8 cellular contexts compared by ENCODE assay signal in genomic region chr19:43503501-43504425, GRCh38. TPM values are rescaled to one million over a fixed set of nuclear protein-coding genes. Genes with fewer than 3 reads are reported as not detected.
DNase-seq lines count a peak whose midpoint lies in the region; ATAC-seq and TF ChIP-seq lines count a peak whose summit lies in the region.

No MANE protein-coding gene starts in this region.

- H3K4me1 ChIP-seq in CD8-positive, alpha-beta memory T cell (ENCODE audit: insufficient read depth, low read length), result peaks cover 17% of the 10 kb centered on the region
- H3K4me1 ChIP-seq in endocrine pancreas (ENCODE audit: control insufficient read depth, insufficient read depth, low read length) (no peaks in the 10 kb centered on the region), mesodermal cell (ENCODE audit: control insufficient read depth, insufficient read depth, low read length, poor library complexity, severe bottlenecking) (peaks cover 7% of the 10 kb centered on the region)

- H3K27me3 Mint-ChIP-seq in CD8-positive, alpha-beta memory T cell, result no peaks in the 10 kb centered on the region

- H3K4me3 ChIP-seq in CD8-positive, alpha-beta memory T cell (ENCODE audit: low read length), result peak overlapping the region; percentile 96
- H3K4me3 ChIP-seq in HL-60 (replicated peaks; ENCODE audit: insufficient read depth, low read length) (peak overlapping the region; percentile 62), endocrine pancreas (ENCODE audit: control insufficient read depth, insufficient read depth, low read length) (peak overlapping the region; percentile 48), mesodermal cell (ENCODE audit: extremely low read depth, insufficient read depth, low read length, poor library complexity, severe bottlenecking) (peak overlapping the region; percentile 83)

- H3K36me3 ChIP-seq in CD8-positive, alpha-beta memory T cell (ENCODE audit: insufficient read depth, low read length), result peaks cover 9% of the 10 kb centered on the region
- H3K36me3 ChIP-seq in endocrine pancreas (ENCODE audit: control insufficient read depth, insufficient read depth, low read length) (no peaks in the 10 kb centered on the region), mesodermal cell (ENCODE audit: control insufficient read depth, insufficient read depth, low read length) (peaks cover 22% of the 10 kb centered on the region)

- WGBS in mesodermal cell (ENCODE audit: insufficient coverage in 2 of 2), 2 experiments, result 6% methylated on average over 40 to 48 of the region's 64 CpGs

- H3K27me3 ChIP-seq in CD8-positive, alpha-beta memory T cell (ENCODE audit: insufficient read depth, low read length, poor library complexity, severe bottlenecking), result no peaks in the 10 kb centered on the region
- H3K27me3 ChIP-seq in HL-60 (ENCODE audit: insufficient read depth, poor library complexity, severe bottlenecking) (no peaks in the 10 kb centered on the region), endocrine pancreas (ENCODE audit: control insufficient read depth, insufficient read depth, low read length) (no peaks in the 10 kb centered on the region)

- peak; percentile 96 to 100 (median 99) for DNase-seq in CD8-positive, alpha-beta memory T cell
- DNase-seq in HL-60 (ENCODE audit: low read depth in 1 of 2, low spot score in 1 of 2), result peak; percentile 63 to 79
- DNase-seq in NK-92 treated with Interleukin-12 subunit alpha and Interleukin-12 subunit beta, amount 100 ng/mL, for 24 hours (lab: John Stamatoyannopoulos, UW), result peak; percentile 85
- peak; percentile 97 to 100 for DNase-seq in activated CD8-positive, alpha-beta memory T cell treated with anti-CD3 and anti-CD28 coated beads for 4 hours (ENCODE audit: low read depth in 2 of 2)
- DNase-seq in stimulated activated CD8-positive, alpha-beta memory T cell treated with anti-CD3 and anti-CD28 coated beads, Interleukin-15, amount 100 ng/mL, for 24 hours (ENCODE audit: low read depth), result peak; percentile 95

- CTCF ChIA-PET in CD8-positive, alpha-beta memory T cell (lab: Charles Lee), result interaction anchor here (0.9 to 2.7 kb wide), 9 partner anchors 16 to 91 kb away, joined by 3 to 14 read pairs (median 3); partner anchors contain the start of gene ZNF575

- POLR2A ChIA-PET in CD8-positive, alpha-beta memory T cell (lab: Charles Lee), result interaction anchor here (0.7 to 2.4 kb wide), 7 partner anchors 14 to 165 kb away, joined by 3 to 35 read pairs (median 3); partner anchors contain the start of gene ZNF575

- H3K36me3 Mint-ChIP-seq in CD8-positive, alpha-beta memory T cell, result peaks cover 0 to 40% (median 11%) of the 10 kb centered on the region in 3 donors

- no peaks in the 10 kb centered on the region for H3K9me3 ChIP-seq in CD8-positive, alpha-beta memory T cell (ENCODE audit: low read length)
- H3K9me3 ChIP-seq in endocrine pancreas (ENCODE audit: control insufficient read depth, low read length), result no peaks in the 10 kb centered on the region
- no peaks in the 10 kb centered on the region for H3K9me3 ChIP-seq in mesodermal cell (ENCODE audit: control insufficient read depth, low read length)

- H3K27ac Mint-ChIP-seq in CD8-positive, alpha-beta memory T cell, result peak overlapping the region; percentile 88 to 100 (median 96)

- no peaks in the 10 kb centered on the region for H3K9me3 Mint-ChIP-seq in CD8-positive, alpha-beta memory T cell

- no peak for TF ChIP-seq CTCF in HL-60 (IDR thresholded peaks at IDR 0.05; ENCODE audit: insufficient read depth, low read length)

- peak; percentile 82 for ATAC-seq in GM19455 (IDR thresholded peaks at IDR 0.05; ENCODE audit: unreplicated experiment)

- peak overlapping the region; percentile 79 for H3K9ac ChIP-seq in endocrine pancreas (ENCODE audit: control insufficient read depth, insufficient read depth, low read length)

- peak overlapping the region; percentile 87 for H3K27ac ChIP-seq in CD8-positive, alpha-beta memory T cell (ENCODE audit: low read depth, low read length)
- H3K27ac ChIP-seq in HL-60 (replicated peaks), result no peak overlapping the region
- H3K27ac ChIP-seq in mesodermal cell (ENCODE audit: low read depth, low read length, severe bottlenecking), result peak overlapping the region; percentile 81

- H3K4me3 Mint-ChIP-seq in CD8-positive, alpha-beta memory T cell, result peak overlapping the region; percentile 89 to 95 (median 93)

- H3K4me1 Mint-ChIP-seq in CD8-positive, alpha-beta memory T cell, result peaks cover 23 to 47% (median 32%) of the 10 kb centered on the region in 3 donors

RNA-seq across cellular contexts. Expression of gene PHLDB3, which starts 0.8 kb away (rescaled TPM):
- 10 to 100 TPM; 13.5 to 15.4 TPM for total RNA-seq in CD8-positive, alpha-beta memory T cell
- polyA plus RNA-seq in CD8-positive, alpha-beta memory T cell, result 8.1 TPM
- 16.6 TPM for polyA plus RNA-seq in mesodermal cell (2013, experiment 1 of 2)
- 13.9 TPM for polyA plus RNA-seq in mesodermal cell (2013, experiment 2 of 2)

RNA-seq across cellular contexts. Expression of gene ETHE1, which starts 23.2 kb away (rescaled TPM):
- total RNA-seq in CD8-positive, alpha-beta memory T cell, result 10 to 100 TPM; 34.4 to 42.3 TPM
- 77.0 TPM for polyA plus RNA-seq in CD8-positive, alpha-beta memory T cell
- polyA plus RNA-seq in mesodermal cell (2013, experiment 1 of 2), result 42.9 TPM
- polyA plus RNA-seq in mesodermal cell (2013, experiment 2 of 2), result 40.8 TPM

RNA-seq across cellular contexts. Expression of gene ZNF575, which starts 29.2 kb away (rescaled TPM):
- total RNA-seq in CD8-positive, alpha-beta memory T cell, result 1 to 10 TPM; 2.1 to 2.3 TPM
- 2.6 TPM for polyA plus RNA-seq in CD8-positive, alpha-beta memory T cell
- 1.0 TPM for polyA plus RNA-seq in mesodermal cell (2013, experiment 1 of 2)
- polyA plus RNA-seq in mesodermal cell (2013, experiment 2 of 2), result 1.2 TPM

RNA-seq across cellular contexts. Expression of gene LYPD3, which starts 38.4 kb away (rescaled TPM):
- total RNA-seq in CD8-positive, alpha-beta memory T cell, result 1 to 10 TPM in 1 of 2 experiments, under 1 TPM in 1; 0.84 to 1.2 TPM
- polyA plus RNA-seq in CD8-positive, alpha-beta memory T cell, result 3.8 TPM
- 1.6 TPM for polyA plus RNA-seq in mesodermal cell (2013, experiment 1 of 2)
- polyA plus RNA-seq in mesodermal cell (2013, experiment 2 of 2), result 1.1 TPM
